8 cellular contexts compared by ENCODE assay signal in the genomic region with DNA sequence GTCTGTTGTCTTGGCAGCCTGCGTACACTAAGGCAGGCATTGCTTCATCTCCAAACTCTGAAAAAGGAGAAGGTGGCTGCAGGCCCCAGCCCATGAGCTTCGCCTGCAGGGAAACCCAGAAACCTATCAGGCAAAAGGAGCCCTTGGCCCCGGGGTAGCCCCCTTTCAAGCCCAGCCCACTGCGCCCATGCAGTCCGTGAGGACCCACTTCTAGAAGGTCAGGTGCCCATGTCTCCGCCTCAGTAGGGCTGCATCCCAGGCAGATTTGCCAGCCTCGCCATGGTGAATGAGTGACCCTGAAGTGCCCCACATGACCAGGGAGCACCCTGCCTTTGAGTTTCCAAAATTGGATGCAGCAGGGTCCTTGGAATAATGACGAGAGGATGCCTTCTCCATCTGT.
"Had no signal": no experiment of that assay in that cellular context is flagged by ENCODE, and none has a peak within 500 bp of the region (broad histone marks: within the 10 kb centered on the region; RNA-seq: fewer than 3 reads in every experiment).

No MANE protein-coding gene starts in this region.

- H3K27ac ChIP-seq: GM23248 had no signal

- DNase-seq: GM23248, GOT3, H9, HCEC 1CT, IMR-90 had no signal

- ATAC-seq: K562 had no signal

- H2AFZ ChIP-seq: GM23248 had no signal

- H3K4me3 Mint-ChIP-seq: H9 had no signal

- H3K9ac ChIP-seq: GM23248 had no signal

- H3K4me3 ChIP-seq: GM23248, K562 had no signal

- H3K27ac Mint-ChIP-seq: H9 had no signal

- FAIRE-seq: H54, HTR-8/SVneo, K562 had no signal
